In the genomic region with DNA sequence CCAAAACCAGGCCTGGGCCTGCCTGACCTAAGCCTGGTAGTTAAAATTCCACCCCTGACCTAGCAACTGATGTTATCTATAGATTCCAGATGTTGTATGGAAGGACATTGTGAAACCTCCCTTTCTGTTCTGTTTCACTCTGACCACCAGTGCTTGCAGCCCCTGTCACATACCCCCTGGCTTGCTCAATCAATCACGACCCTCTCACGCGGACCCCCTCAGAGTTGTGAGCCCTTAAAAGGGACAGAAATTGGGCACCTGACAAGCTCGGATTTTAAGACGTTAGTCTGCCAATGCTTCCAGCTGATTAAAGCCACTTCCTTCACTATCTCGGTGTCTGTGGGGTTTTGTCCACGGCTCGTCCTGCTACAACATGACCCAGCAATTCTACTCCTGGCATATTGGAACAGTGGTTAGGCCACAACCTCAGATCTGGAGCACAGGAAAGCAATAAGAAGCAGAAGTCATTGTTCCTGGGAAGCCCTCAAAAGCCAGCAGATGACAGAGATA, we compare ENCODE assay signal across 2 cellular contexts.
TF ChIP-seq lines count a peak whose summit lies in the region.

No MANE protein-coding gene starts in this region.

TF ChIP-seq in K562, 482 proteins besides CTCF, POLR2A, EP300 and RAD21 (continues in another document):
- no peak for TF ChIP-seq NRF1 (conservative IDR thresholded peaks at IDR 0.05 in 1 of 2, IDR thresholded peaks at IDR 0.05 in 1 of 2)
- no peak for TF ChIP-seq GATAD2B (IDR thresholded peaks at IDR 0.05; ENCODE audit: borderline replicate concordance)
- TF ChIP-seq, protein P1, sequence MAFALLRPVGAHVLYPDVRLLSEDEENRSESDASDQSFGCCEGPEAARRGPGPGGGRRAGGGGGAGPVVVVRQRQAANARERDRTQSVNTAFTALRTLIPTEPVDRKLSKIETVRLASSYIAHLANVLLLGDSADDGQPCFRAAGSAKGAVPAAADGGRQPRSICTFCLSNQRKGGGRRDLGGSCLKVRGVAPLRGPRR (CRISPR knock-in tag; IDR thresholded peaks at IDR 0.05) = no peak
- no peak for TF ChIP-seq RAD51 (IDR thresholded peaks at IDR 0.05; ENCODE audit: borderline replicate concordance, low read depth)
- no peak for TF ChIP-seq ZBTB8A (IDR thresholded peaks at IDR 0.05; ENCODE audit: partially characterized antibody)
- TF ChIP-seq, protein P2, sequence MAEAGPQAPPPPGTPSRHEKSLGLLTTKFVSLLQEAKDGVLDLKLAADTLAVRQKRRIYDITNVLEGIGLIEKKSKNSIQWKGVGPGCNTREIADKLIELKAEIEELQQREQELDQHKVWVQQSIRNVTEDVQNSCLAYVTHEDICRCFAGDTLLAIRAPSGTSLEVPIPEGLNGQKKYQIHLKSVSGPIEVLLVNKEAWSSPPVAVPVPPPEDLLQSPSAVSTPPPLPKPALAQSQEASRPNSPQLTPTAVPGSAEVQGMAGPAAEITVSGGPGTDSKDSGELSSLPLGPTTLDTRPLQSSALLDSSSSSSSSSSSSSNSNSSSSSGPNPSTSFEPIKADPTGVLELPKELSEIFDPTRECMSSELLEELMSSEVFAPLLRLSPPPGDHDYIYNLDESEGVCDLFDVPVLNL (CRISPR knock-in tag; IDR thresholded peaks at IDR 0.05; ENCODE audit: low read depth) = no peak
- no peak for TF ChIP-seq ZNF668 (CRISPR knock-in tag; IDR thresholded peaks at IDR 0.05)
- TF ChIP-seq KLF13 (tag; IDR thresholded peaks at IDR 0.05; ENCODE audit: borderline replicate concordance, low read depth) = no peak
- no peak for TF ChIP-seq ZNF12 (CRISPR knock-in tag; IDR thresholded peaks at IDR 0.05)
- no peak for TF ChIP-seq RFX5 (IDR thresholded peaks at IDR 0.05; ENCODE audit: low read depth, low read length)
- no peak; the same call in 1 of the 2 replicates for TF ChIP-seq CBFA2T2 (conservative IDR thresholded peaks at IDR 0.05)
- TF ChIP-seq HNRNPK (IDR thresholded peaks at IDR 0.05; ENCODE audit: low read depth, low read length, poor library complexity, severe bottlenecking) = no peak
- TF ChIP-seq RFX7 (CRISPR knock-in tag; IDR thresholded peaks at IDR 0.05) = no peak
- TF ChIP-seq ZNF75A (CRISPR knock-in tag; IDR thresholded peaks at IDR 0.05) = no peak
- TF ChIP-seq PPARD (CRISPR knock-in tag; IDR thresholded peaks at IDR 0.05) = no peak
- TF ChIP-seq, protein P3, sequence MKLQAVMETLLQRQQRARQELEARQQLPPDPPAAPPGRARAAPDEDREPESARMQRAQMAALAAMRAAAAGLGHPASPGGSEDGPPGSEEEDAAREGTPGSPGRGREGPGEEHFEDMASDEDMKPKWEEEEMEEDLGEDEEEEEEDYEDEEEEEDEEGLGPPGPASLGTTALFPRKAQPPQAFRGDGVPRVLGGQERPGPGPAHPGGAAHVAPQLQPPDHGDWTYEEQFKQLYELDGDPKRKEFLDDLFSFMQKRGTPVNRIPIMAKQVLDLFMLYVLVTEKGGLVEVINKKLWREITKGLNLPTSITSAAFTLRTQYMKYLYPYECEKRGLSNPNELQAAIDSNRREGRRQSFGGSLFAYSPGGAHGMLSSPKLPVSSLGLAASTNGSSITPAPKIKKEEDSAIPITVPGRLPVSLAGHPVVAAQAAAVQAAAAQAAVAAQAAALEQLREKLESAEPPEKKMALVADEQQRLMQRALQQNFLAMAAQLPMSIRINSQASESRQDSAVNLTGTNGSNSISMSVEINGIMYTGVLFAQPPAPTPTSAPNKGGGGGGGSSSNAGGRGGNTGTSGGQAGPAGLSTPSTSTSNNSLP (IDR thresholded peaks at IDR 0.05; ENCODE audit: borderline replicate concordance, low read depth, low read length) = no peak
- no peak for TF ChIP-seq SAFB2 (IDR thresholded peaks at IDR 0.05; ENCODE audit: borderline replicate concordance, low read depth, low read length, severe bottlenecking)
- no peak for TF ChIP-seq ADNP (tag; IDR thresholded peaks at IDR 0.05)
- TF ChIP-seq ZNF146 (CRISPR knock-in tag; IDR thresholded peaks at IDR 0.05; ENCODE audit: unreplicated experiment) = no peak
- TF ChIP-seq, protein P4, sequence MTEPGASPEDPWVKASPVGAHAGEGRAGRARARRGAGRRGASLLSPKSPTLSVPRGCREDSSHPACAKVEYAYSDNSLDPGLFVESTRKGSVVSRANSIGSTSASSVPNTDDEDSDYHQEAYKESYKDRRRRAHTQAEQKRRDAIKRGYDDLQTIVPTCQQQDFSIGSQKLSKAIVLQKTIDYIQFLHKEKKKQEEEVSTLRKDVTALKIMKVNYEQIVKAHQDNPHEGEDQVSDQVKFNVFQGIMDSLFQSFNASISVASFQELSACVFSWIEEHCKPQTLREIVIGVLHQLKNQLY (CRISPR knock-in tag; conservative IDR thresholded peaks at IDR 0.05) = no peak
- TF ChIP-seq, protein P5, sequence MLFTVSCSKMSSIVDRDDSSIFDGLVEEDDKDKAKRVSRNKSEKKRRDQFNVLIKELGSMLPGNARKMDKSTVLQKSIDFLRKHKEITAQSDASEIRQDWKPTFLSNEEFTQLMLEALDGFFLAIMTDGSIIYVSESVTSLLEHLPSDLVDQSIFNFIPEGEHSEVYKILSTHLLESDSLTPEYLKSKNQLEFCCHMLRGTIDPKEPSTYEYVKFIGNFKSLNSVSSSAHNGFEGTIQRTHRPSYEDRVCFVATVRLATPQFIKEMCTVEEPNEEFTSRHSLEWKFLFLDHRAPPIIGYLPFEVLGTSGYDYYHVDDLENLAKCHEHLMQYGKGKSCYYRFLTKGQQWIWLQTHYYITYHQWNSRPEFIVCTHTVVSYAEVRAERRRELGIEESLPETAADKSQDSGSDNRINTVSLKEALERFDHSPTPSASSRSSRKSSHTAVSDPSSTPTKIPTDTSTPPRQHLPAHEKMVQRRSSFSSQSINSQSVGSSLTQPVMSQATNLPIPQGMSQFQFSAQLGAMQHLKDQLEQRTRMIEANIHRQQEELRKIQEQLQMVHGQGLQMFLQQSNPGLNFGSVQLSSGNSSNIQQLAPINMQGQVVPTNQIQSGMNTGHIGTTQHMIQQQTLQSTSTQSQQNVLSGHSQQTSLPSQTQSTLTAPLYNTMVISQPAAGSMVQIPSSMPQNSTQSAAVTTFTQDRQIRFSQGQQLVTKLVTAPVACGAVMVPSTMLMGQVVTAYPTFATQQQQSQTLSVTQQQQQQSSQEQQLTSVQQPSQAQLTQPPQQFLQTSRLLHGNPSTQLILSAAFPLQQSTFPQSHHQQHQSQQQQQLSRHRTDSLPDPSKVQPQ (CRISPR knock-in tag; IDR thresholded peaks at IDR 0.05; ENCODE audit: borderline replicate concordance) = no peak

TF ChIP-seq in GM23338, 12 proteins besides CTCF, POLR2A, EP300 and RAD21:
- TF ChIP-seq POLR2AphosphoS5 (IDR thresholded peaks at IDR 0.05; ENCODE audit: low read depth) = no peak
- TF ChIP-seq CREB1 (CRISPR knock-in tag; IDR thresholded peaks at IDR 0.05; ENCODE audit: low read depth) = no peak
- TF ChIP-seq, protein P6, sequence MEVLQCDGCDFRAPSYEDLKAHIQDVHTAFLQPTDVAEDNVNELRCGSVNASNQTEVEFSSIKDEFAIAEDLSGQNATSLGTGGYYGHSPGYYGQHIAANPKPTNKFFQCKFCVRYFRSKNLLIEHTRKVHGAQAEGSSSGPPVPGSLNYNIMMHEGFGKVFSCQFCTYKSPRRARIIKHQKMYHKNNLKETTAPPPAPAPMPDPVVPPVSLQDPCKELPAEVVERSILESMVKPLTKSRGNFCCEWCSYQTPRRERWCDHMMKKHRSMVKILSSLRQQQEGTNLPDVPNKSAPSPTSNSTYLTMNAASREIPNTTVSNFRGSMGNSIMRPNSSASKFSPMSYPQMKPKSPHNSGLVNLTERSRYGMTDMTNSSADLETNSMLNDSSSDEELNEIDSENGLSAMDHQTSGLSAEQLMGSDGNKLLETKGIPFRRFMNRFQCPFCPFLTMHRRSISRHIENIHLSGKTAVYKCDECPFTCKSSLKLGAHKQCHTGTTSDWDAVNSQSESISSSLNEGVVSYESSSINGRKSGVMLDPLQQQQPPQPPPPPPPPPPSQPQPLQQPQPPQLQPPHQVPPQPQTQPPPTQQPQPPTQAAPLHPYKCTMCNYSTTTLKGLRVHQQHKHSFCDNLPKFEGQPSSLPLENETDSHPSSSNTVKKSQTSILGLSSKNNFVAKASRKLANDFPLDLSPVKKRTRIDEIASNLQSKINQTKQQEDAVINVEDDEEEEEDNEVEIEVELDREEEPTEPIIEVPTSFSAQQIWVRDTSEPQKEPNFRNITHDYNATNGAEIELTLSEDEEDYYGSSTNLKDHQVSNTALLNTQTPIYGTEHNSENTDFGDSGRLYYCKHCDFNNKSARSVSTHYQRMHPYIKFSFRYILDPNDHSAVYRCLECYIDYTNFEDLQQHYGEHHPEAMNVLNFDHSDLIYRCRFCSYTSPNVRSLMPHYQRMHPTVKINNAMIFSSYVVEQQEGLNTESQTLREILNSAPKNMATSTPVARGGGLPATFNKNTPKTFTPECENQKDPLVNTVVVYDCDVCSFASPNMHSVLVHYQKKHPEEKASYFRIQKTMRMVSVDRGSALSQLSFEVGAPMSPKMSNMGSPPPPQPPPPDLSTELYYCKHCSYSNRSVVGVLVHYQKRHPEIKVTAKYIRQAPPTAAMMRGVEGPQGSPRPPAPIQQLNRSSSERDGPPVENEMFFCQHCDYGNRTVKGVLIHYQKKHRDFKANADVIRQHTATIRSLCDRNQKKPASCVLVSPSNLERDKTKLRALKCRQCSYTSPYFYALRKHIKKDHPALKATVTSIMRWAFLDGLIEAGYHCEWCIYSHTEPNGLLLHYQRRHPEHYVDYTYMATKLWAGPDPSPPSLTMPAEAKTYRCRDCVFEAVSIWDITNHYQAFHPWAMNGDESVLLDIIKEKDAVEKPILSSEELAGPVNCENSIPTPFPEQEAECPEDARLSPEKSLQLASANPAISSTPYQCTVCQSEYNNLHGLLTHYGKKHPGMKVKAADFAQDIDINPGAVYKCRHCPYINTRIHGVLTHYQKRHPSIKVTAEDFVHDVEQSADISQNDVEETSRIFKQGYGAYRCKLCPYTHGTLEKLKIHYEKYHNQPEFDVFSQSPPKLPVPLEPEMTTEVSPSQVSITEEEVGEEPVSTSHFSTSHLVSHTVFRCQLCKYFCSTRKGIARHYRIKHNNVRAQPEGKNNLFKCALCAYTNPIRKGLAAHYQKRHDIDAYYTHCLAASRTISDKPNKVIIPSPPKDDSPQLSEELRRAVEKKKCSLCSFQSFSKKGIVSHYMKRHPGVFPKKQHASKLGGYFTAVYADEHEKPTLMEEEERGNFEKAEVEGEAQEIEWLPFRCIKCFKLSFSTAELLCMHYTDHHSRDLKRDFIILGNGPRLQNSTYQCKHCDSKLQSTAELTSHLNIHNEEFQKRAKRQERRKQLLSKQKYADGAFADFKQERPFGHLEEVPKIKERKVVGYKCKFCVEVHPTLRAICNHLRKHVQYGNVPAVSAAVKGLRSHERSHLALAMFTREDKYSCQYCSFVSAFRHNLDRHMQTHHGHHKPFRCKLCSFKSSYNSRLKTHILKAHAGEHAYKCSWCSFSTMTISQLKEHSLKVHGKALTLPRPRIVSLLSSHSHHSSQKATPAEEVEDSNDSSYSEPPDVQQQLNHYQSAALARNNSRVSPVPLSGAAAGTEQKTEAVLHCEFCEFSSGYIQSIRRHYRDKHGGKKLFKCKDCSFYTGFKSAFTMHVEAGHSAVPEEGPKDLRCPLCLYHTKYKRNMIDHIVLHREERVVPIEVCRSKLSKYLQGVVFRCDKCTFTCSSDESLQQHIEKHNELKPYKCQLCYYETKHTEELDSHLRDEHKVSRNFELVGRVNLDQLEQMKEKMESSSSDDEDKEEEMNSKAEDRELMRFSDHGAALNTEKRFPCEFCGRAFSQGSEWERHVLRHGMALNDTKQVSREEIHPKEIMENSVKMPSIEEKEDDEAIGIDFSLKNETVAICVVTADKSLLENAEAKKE (CRISPR knock-in tag; IDR thresholded peaks at IDR 0.05) = no peak
- TF ChIP-seq ZNF114 (CRISPR knock-in tag; IDR thresholded peaks at IDR 0.05) = no peak
- TF ChIP-seq STAT1 (IDR thresholded peaks at IDR 0.05; ENCODE audit: unreplicated experiment) = no peak
- no peak for TF ChIP-seq NANOG (IDR thresholded peaks at IDR 0.05; ENCODE audit: borderline replicate concordance)
- no peak for TF ChIP-seq EZH2 (IDR thresholded peaks at IDR 0.05; ENCODE audit: low read depth, unreplicated experiment)
- TF ChIP-seq JUNB (IDR thresholded peaks at IDR 0.05; ENCODE audit: unreplicated experiment) = no peak
- TF ChIP-seq, protein P7, sequence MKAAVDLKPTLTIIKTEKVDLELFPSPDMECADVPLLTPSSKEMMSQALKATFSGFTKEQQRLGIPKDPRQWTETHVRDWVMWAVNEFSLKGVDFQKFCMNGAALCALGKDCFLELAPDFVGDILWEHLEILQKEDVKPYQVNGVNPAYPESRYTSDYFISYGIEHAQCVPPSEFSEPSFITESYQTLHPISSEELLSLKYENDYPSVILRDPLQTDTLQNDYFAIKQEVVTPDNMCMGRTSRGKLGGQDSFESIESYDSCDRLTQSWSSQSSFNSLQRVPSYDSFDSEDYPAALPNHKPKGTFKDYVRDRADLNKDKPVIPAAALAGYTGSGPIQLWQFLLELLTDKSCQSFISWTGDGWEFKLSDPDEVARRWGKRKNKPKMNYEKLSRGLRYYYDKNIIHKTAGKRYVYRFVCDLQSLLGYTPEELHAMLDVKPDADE (IDR thresholded peaks at IDR 0.05) = no peak
- no peak for TF ChIP-seq EZH2phosphoT487 (IDR thresholded peaks at IDR 0.05; ENCODE audit: unreplicated experiment)
- no peak for TF ChIP-seq ZNF331 (CRISPR knock-in tag; IDR thresholded peaks at IDR 0.05; ENCODE audit: low read depth)
- TF ChIP-seq, protein P8, sequence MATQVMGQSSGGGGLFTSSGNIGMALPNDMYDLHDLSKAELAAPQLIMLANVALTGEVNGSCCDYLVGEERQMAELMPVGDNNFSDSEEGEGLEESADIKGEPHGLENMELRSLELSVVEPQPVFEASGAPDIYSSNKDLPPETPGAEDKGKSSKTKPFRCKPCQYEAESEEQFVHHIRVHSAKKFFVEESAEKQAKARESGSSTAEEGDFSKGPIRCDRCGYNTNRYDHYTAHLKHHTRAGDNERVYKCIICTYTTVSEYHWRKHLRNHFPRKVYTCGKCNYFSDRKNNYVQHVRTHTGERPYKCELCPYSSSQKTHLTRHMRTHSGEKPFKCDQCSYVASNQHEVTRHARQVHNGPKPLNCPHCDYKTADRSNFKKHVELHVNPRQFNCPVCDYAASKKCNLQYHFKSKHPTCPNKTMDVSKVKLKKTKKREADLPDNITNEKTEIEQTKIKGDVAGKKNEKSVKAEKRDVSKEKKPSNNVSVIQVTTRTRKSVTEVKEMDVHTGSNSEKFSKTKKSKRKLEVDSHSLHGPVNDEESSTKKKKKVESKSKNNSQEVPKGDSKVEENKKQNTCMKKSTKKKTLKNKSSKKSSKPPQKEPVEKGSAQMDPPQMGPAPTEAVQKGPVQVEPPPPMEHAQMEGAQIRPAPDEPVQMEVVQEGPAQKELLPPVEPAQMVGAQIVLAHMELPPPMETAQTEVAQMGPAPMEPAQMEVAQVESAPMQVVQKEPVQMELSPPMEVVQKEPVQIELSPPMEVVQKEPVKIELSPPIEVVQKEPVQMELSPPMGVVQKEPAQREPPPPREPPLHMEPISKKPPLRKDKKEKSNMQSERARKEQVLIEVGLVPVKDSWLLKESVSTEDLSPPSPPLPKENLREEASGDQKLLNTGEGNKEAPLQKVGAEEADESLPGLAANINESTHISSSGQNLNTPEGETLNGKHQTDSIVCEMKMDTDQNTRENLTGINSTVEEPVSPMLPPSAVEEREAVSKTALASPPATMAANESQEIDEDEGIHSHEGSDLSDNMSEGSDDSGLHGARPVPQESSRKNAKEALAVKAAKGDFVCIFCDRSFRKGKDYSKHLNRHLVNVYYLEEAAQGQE (IDR thresholded peaks at IDR 0.05; ENCODE audit: unreplicated experiment) = no peak
